8 cellular contexts compared by ENCODE assay signal in genomic region chr17:78737332-78737731, GRCh38. TPM values are rescaled to one million over a fixed set of nuclear protein-coding genes. Genes with fewer than 3 reads are reported as not detected.
DNase-seq lines count a peak whose midpoint lies in the region; ATAC-seq and TF ChIP-seq lines count a peak whose summit lies in the region.

No MANE protein-coding gene starts in this region.

- ATAC-seq in stimulated activated naive CD8-positive, alpha-beta T cell treated with anti-CD3 and anti-CD28 coated beads, Interleukin-15, Interleukin-2, amounts not matched to agents 100 U/mL and 50 U/mL, for 24 hours: no peak

- peaks cover 67% of the 10 kb centered on the region for H3K4me1 ChIP-seq in vagina

- H3K27me3 ChIP-seq in vagina (no peaks in the 10 kb centered on the region), MG63 (no peaks in the 10 kb centered on the region)

- peak overlapping the region; percentile 97 for H3K27ac Mint-ChIP-seq in stimulated activated naive CD8-positive, alpha-beta T cell treated with anti-CD3 and anti-CD28 coated beads, Interleukin-15, Interleukin-2, amounts not matched to agents 100 ng/mL and 50 ng/mL, for 24 hours

- no peaks in the 10 kb centered on the region for H3K27me3 Mint-ChIP-seq in stimulated activated naive CD8-positive, alpha-beta T cell treated with anti-CD3 and anti-CD28 coated beads, Interleukin-15, Interleukin-2, amounts not matched to agents 100 ng/mL and 50 ng/mL, for 24 hours

- no peak for TF ChIP-seq POLR2A in vagina (IDR thresholded peaks at IDR 0.05)

- H3K36me3 Mint-ChIP-seq in stimulated activated naive CD8-positive, alpha-beta T cell treated with anti-CD3 and anti-CD28 coated beads, Interleukin-15, Interleukin-2, amounts not matched to agents 100 ng/mL and 50 ng/mL, for 24 hours (ENCODE audit: low read depth): peaks cover 9% of the 10 kb centered on the region

- no peak for DNase-seq in stimulated activated naive CD8-positive, alpha-beta T cell treated with anti-CD3 and anti-CD28 coated beads, Interleukin-15, Interleukin-2, amounts not matched to agents 100 U/mL and 50 U/mL, for 24 hours
- no peak for DNase-seq in SK-N-MC (ENCODE audit: low read depth, low spot score)
- peak; percentile 82 for DNase-seq in fibroblast of the aortic adventitia (ENCODE audit: low read depth)
- no peak for DNase-seq in vagina (ENCODE audit: extremely low spot score in 2 of 2)
- no peak for DNase-seq in MG63
- DNase-seq in epidermal melanocyte (ENCODE audit: insufficient read length, low spot score): no peak
- no peak for DNase-seq in pons (ENCODE audit: low spot score)

- H3K4me3 Mint-ChIP-seq in stimulated activated naive CD8-positive, alpha-beta T cell treated with anti-CD3 and anti-CD28 coated beads, Interleukin-15, Interleukin-2, amounts not matched to agents 100 ng/mL and 50 ng/mL, for 24 hours: peak overlapping the region; percentile 97

- H3K4me3 ChIP-seq in SK-N-MC: 0 out of 2 replicates have a peak overlapping the region, but pooled peaks have one; percentile 13
- no peak overlapping the region for H3K4me3 ChIP-seq in fibroblast of the aortic adventitia (ENCODE audit: low read depth, low read length)
- no peak overlapping the region for H3K4me3 ChIP-seq in vagina
- no peak overlapping the region for H3K4me3 ChIP-seq in MG63

- H3K36me3 ChIP-seq in SK-N-MC (ENCODE audit: insufficient read depth, low read length) (no peaks in the 10 kb centered on the region), vagina (no peaks in the 10 kb centered on the region), MG63 (no peaks in the 10 kb centered on the region)

- no peak for TF ChIP-seq CTCF in fibroblast of the aortic adventitia (IDR thresholded peaks at IDR 0.05; ENCODE audit: insufficient read depth, low read length)
- no peak for TF ChIP-seq CTCF in vagina (IDR thresholded peaks at IDR 0.05)

- H3K9me3 ChIP-seq in SK-N-MC (ENCODE audit: low read depth, low read length) (no peaks in the 10 kb centered on the region), vagina (no peaks in the 10 kb centered on the region), MG63 (no peaks in the 10 kb centered on the region)

- peaks cover 94% of the 10 kb centered on the region for H3K4me1 Mint-ChIP-seq in stimulated activated naive CD8-positive, alpha-beta T cell treated with anti-CD3 and anti-CD28 coated beads, Interleukin-15, Interleukin-2, amounts not matched to agents 100 ng/mL and 50 ng/mL, for 24 hours (ENCODE audit: low read depth)

- intact Hi-C loops in vagina (cut with DNase I): no loop called here

- no peaks in the 10 kb centered on the region for H3K9me3 Mint-ChIP-seq in stimulated activated naive CD8-positive, alpha-beta T cell treated with anti-CD3 and anti-CD28 coated beads, Interleukin-15, Interleukin-2, amounts not matched to agents 100 ng/mL and 50 ng/mL, for 24 hours

- H3K9ac ChIP-seq in SK-N-MC (ENCODE audit: insufficient read length): no peak overlapping the region

- H3K27ac ChIP-seq in SK-N-MC (0 out of 2 replicates have a peak overlapping the region, but pooled peaks have one; percentile 23), vagina (peak overlapping the region; percentile 75)

RNA-seq across cellular contexts. Expression of gene CYTH1, which starts 44.7 kb away (rescaled TPM):
- 7.8 and 13.8 TPM in 2 replicates for total RNA-seq in fibroblast of the aortic adventitia (ENCODE audit: low replicate concordance)
- 62.9 TPM for total RNA-seq in vagina
- 11.2 and 17.2 TPM in 2 replicates for total RNA-seq in MG63 (2014; rRNA removed; shearing (Covaris generic); ENCODE audit: low replicate concordance)
